Comparison of ENCODE assay signal across 1 cellular context in the genomic region with DNA sequence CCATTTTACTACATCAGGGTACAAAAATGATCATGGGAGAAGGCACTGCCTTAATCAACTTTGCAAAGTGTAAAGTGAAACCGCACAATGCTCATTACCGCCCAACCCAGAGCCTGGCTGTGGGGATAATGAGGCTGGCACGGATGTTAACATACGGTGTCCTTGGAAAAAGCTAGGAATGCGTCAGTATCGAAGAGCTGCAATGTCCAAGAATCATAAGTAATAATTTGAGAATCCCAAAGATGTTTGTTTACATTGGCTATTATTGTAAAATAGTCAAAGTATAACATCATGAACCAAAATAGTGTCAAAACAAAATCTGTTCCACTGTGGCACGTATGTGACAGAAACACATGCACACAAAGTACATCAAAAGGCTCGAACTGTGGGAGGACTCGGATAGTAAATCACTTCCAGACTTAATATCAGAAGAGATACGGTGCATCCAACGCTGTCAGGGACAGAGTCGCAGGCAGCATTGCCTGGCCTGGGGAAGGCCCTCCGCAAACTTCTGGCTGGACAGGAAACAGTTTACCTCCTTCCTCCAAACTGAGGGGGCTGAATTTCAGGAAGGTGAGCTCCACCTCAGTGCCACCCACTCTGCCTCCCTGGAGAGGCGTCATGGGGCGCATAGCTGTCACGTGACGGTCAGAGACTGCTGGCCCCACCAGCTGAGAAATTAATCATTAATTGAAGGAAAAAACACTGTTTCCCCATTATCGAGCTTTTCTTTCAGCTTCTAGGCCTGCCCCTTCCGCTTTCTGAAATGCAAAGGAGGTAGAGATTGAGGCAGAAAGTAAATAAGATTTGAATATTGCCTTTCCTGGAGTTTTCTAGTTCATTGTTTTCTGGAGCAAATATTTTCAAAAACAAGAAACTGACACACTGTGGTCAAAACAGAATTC.
TF ChIP-seq lines count a peak whose summit lies in the region.

No MANE protein-coding gene starts in this region.

TF ChIP-seq in SK-N-SH, 30 proteins besides CTCF, POLR2A, EP300 and RAD21 (continued from another document):
- TF ChIP-seq, protein P1, sequence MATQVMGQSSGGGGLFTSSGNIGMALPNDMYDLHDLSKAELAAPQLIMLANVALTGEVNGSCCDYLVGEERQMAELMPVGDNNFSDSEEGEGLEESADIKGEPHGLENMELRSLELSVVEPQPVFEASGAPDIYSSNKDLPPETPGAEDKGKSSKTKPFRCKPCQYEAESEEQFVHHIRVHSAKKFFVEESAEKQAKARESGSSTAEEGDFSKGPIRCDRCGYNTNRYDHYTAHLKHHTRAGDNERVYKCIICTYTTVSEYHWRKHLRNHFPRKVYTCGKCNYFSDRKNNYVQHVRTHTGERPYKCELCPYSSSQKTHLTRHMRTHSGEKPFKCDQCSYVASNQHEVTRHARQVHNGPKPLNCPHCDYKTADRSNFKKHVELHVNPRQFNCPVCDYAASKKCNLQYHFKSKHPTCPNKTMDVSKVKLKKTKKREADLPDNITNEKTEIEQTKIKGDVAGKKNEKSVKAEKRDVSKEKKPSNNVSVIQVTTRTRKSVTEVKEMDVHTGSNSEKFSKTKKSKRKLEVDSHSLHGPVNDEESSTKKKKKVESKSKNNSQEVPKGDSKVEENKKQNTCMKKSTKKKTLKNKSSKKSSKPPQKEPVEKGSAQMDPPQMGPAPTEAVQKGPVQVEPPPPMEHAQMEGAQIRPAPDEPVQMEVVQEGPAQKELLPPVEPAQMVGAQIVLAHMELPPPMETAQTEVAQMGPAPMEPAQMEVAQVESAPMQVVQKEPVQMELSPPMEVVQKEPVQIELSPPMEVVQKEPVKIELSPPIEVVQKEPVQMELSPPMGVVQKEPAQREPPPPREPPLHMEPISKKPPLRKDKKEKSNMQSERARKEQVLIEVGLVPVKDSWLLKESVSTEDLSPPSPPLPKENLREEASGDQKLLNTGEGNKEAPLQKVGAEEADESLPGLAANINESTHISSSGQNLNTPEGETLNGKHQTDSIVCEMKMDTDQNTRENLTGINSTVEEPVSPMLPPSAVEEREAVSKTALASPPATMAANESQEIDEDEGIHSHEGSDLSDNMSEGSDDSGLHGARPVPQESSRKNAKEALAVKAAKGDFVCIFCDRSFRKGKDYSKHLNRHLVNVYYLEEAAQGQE (IDR thresholded peaks at IDR 0.05; ENCODE audit: low read depth, low read length): no peak
- TF ChIP-seq NRF1 (IDR thresholded peaks at IDR 0.05; ENCODE audit: low read depth, low read length) (no peak), POLR2AphosphoS5 (IDR thresholded peaks at IDR 0.05; ENCODE audit: low read depth, low read length) (peak; percentile 18; the same call in 1 of the 2 replicates)
